In genomic region chr21:41879190-41879998, GRCh38 we compare ENCODE assay signal across 1 cellular context.
TF ChIP-seq lines count a peak whose summit lies in the region.

TSS of gene PRDM15 (minus strand) at chr21:41879344. CDS start at chr21:41860363, 18,981 bp downstream.

TF ChIP-seq in A549, 52 proteins besides CTCF, POLR2A, EP300 and RAD21 (continued from another document):
- no peak for TF ChIP-seq RNF2 (IDR thresholded peaks at IDR 0.05; ENCODE audit: borderline replicate concordance, low read depth)
- TF ChIP-seq JUNB (IDR thresholded peaks at IDR 0.05) = no peak
- no peak for TF ChIP-seq CBX2 (IDR thresholded peaks at IDR 0.05; ENCODE audit: borderline replicate concordance, low read depth)
- TF ChIP-seq RFX5 (IDR thresholded peaks at IDR 0.05) = no peak
- TF ChIP-seq, protein P1, sequence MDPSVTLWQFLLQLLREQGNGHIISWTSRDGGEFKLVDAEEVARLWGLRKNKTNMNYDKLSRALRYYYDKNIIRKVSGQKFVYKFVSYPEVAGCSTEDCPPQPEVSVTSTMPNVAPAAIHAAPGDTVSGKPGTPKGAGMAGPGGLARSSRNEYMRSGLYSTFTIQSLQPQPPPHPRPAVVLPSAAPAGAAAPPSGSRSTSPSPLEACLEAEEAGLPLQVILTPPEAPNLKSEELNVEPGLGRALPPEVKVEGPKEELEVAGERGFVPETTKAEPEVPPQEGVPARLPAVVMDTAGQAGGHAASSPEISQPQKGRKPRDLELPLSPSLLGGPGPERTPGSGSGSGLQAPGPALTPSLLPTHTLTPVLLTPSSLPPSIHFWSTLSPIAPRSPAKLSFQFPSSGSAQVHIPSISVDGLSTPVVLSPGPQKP (IDR thresholded peaks at IDR 0.05; ENCODE audit: low read depth, low read length) = no peak
